Comparison of ENCODE assay signal across 14 cellular contexts in genomic region chr7:155852426-155853301, GRCh38. TPM values are rescaled to one million over a fixed set of nuclear protein-coding genes. Genes with fewer than 3 reads are reported as not detected.
"Had no signal": no experiment of that assay in that cellular context is flagged by ENCODE, and none has a peak within 500 bp of the region (broad histone marks: within the 10 kb centered on the region; RNA-seq: fewer than 3 reads in every experiment).

No MANE protein-coding gene starts in this region.

- ATAC-seq: activated CD4-positive, alpha-beta T cell treated with anti-CD3 and anti-CD28 coated beads for 36 hours; activated CD8-positive, alpha-beta T cell treated with anti-CD3 and anti-CD28 coated beads for 36 hours; activated naive CD8-positive, alpha-beta T cell treated with anti-CD3 and anti-CD28 coated beads, Interleukin-2, amount 50 U/mL, for 24 hours; left lung; naive thymus-derived CD8-positive, alpha-beta T cell; stimulated activated naive CD8-positive, alpha-beta T cell treated with anti-CD3 and anti-CD28 coated beads, Interleukin-15, amount 100 ng/mL, for 72 hours had no signal

- H3K27me3 Mint-ChIP-seq: activated naive CD8-positive, alpha-beta T cell treated with anti-CD3 and anti-CD28 coated beads, Interleukin-2, amount 50 U/mL, for 24 hours had no signal

- H3K27me3 ChIP-seq: ascending aorta, right atrium auricular region had no signal

- H3K27ac ChIP-seq: ascending aorta, left lung, right atrium auricular region, thoracic aorta had no signal

- H3K27ac Mint-ChIP-seq: activated CD4-positive, alpha-beta T cell treated with anti-CD3 and anti-CD28 coated beads for 36 hours; activated CD8-positive, alpha-beta T cell treated with anti-CD3 and anti-CD28 coated beads for 36 hours; activated naive CD4-positive, alpha-beta T cell treated with anti-CD3 and anti-CD28 coated beads for 36 hours; activated naive CD8-positive, alpha-beta T cell treated with anti-CD3 and anti-CD28 coated beads, Interleukin-2, amount 50 U/mL, for 24 hours; naive thymus-derived CD8-positive, alpha-beta T cell; progenitor cell of endocrine pancreas; stimulated activated naive CD8-positive, alpha-beta T cell treated with anti-CD3 and anti-CD28 coated beads, Interleukin-15, amount 100 ng/mL, for 72 hours had no signal

- H3K36me3 Mint-ChIP-seq: naive thymus-derived CD8-positive, alpha-beta T cell had no signal

- H3K36me3 ChIP-seq: ascending aorta, left lung, right atrium auricular region, thoracic aorta had no signal

- H3K4me3 ChIP-seq: ascending aorta, left lung, right atrium auricular region, thoracic aorta had no signal

- H3K4me3 Mint-ChIP-seq: activated CD4-positive, alpha-beta T cell treated with anti-CD3 and anti-CD28 coated beads for 36 hours; activated CD8-positive, alpha-beta T cell treated with anti-CD3 and anti-CD28 coated beads for 36 hours; activated naive CD4-positive, alpha-beta T cell treated with anti-CD3 and anti-CD28 coated beads for 36 hours; activated naive CD8-positive, alpha-beta T cell treated with anti-CD3 and anti-CD28 coated beads, Interleukin-2, amount 50 U/mL, for 24 hours; naive thymus-derived CD8-positive, alpha-beta T cell; stimulated activated naive CD8-positive, alpha-beta T cell treated with anti-CD3 and anti-CD28 coated beads, Interleukin-15, amount 100 ng/mL, for 72 hours had no signal

- H3K9me3 ChIP-seq: ascending aorta, thoracic aorta had no signal

- H3K9me3 Mint-ChIP-seq: activated CD8-positive, alpha-beta T cell treated with anti-CD3 and anti-CD28 coated beads for 36 hours; activated naive CD8-positive, alpha-beta T cell treated with anti-CD3 and anti-CD28 coated beads, Interleukin-2, amount 50 U/mL, for 24 hours had no signal

- DNase-seq: activated CD4-positive, alpha-beta T cell treated with anti-CD3 and anti-CD28 coated beads for 36 hours; activated CD8-positive, alpha-beta T cell treated with anti-CD3 and anti-CD28 coated beads for 36 hours; activated naive CD4-positive, alpha-beta T cell treated with anti-CD3 and anti-CD28 coated beads for 36 hours; activated naive CD8-positive, alpha-beta T cell treated with anti-CD3 and anti-CD28 coated beads, Interleukin-2, amount 50 U/mL, for 24 hours; naive thymus-derived CD8-positive, alpha-beta T cell; nucleus accumbens; stimulated activated naive CD8-positive, alpha-beta T cell treated with anti-CD3 and anti-CD28 coated beads, Interleukin-15, amount 100 ng/mL, for 72 hours; T-helper 2 cell had no signal

- H3K4me1 ChIP-seq: ascending aorta, left lung, right atrium auricular region had no signal

- H3K4me1 Mint-ChIP-seq: activated CD4-positive, alpha-beta T cell treated with anti-CD3 and anti-CD28 coated beads for 36 hours; activated naive CD8-positive, alpha-beta T cell treated with anti-CD3 and anti-CD28 coated beads, Interleukin-2, amount 50 U/mL, for 24 hours; naive thymus-derived CD8-positive, alpha-beta T cell; stimulated activated naive CD8-positive, alpha-beta T cell treated with anti-CD3 and anti-CD28 coated beads, Interleukin-15, amount 100 ng/mL, for 72 hours had no signal

RNA-seq across cellular contexts. Expression of gene SHH, which starts 40.4 kb away (rescaled TPM):
- total RNA-seq: activated CD4-positive, alpha-beta T cell treated with anti-CD3 and anti-CD28 coated beads for 36 hours; activated CD8-positive, alpha-beta T cell treated with anti-CD3 and anti-CD28 coated beads for 36 hours; activated naive CD4-positive, alpha-beta T cell treated with anti-CD3 and anti-CD28 coated beads for 36 hours; esophagus mucosa; naive thymus-derived CD8-positive, alpha-beta T cell; right atrium auricular region had no signal
